1 cellular context compared by ENCODE assay signal in the genomic region with DNA sequence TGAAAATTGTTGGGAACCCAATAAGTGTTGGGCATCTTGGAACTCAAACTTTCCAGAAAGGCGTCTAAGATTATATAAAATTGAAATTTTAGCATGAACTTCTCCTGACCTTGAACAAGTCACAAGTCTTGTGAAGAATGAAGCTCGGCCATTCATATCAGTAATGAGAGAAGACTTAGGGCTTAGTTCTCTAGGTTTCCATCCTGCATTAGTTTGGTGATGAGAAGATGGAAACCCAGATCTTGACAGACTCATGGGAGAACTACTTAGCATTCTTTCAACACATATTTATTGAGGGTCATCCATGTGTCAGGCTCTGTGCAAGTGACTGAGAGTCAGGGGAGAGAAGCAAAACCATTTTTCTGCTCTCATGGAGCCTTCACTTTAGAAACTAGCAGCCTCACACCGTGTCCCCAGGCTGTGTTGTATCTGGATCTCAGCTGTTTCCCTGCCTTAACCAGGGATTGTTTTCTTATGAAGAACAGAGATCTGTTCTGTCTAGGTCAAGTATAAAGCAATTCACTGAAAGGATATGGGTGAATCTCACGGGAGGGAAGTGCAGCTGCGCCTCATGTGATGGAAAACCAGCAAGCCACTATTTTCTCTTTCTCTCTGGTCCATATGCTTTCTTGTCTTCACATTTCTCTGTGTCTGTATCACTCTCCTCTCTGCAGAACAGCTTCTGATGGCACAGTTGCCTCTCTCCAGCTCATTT.
TF ChIP-seq lines count a peak whose summit lies in the region.

No MANE protein-coding gene starts in this region.

TF ChIP-seq in IMR-90, 13 proteins besides CTCF, POLR2A, EP300 and RAD21:
- no peak for TF ChIP-seq NFE2L2 (IDR thresholded peaks at IDR 0.05; ENCODE audit: low read depth, low read length)
- TF ChIP-seq CEBPB (IDR thresholded peaks at IDR 0.05; ENCODE audit: low read depth, low read length), result no peak
- no peak for TF ChIP-seq BHLHE40 (IDR thresholded peaks at IDR 0.05; ENCODE audit: low read depth, low read length)
- TF ChIP-seq RFX5 (IDR thresholded peaks at IDR 0.05; ENCODE audit: low read depth, low read length), result no peak
- no peak for TF ChIP-seq MAZ (IDR thresholded peaks at IDR 0.05; ENCODE audit: borderline replicate concordance, low read depth, low read length)
- no peak for TF ChIP-seq SMC3 (IDR thresholded peaks at IDR 0.05; ENCODE audit: low read depth, low read length)
- no peak for TF ChIP-seq MAFK (IDR thresholded peaks at IDR 0.05; ENCODE audit: low read depth, low read length)
- no peak for TF ChIP-seq MXI1 (IDR thresholded peaks at IDR 0.05; ENCODE audit: borderline replicate concordance, low read depth, low read length)
- TF ChIP-seq, protein P1, sequence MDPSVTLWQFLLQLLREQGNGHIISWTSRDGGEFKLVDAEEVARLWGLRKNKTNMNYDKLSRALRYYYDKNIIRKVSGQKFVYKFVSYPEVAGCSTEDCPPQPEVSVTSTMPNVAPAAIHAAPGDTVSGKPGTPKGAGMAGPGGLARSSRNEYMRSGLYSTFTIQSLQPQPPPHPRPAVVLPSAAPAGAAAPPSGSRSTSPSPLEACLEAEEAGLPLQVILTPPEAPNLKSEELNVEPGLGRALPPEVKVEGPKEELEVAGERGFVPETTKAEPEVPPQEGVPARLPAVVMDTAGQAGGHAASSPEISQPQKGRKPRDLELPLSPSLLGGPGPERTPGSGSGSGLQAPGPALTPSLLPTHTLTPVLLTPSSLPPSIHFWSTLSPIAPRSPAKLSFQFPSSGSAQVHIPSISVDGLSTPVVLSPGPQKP (IDR thresholded peaks at IDR 0.05; ENCODE audit: borderline replicate concordance, low read depth, low read length), result no peak
- no peak for TF ChIP-seq CHD1 (IDR thresholded peaks at IDR 0.05; ENCODE audit: low read depth, low read length)
- no peak for TF ChIP-seq RCOR1 (IDR thresholded peaks at IDR 0.05; ENCODE audit: insufficient replicate concordance, low read length)
- no peak for TF ChIP-seq FOS (IDR thresholded peaks at IDR 0.05; ENCODE audit: low read depth, low read length)
- TF ChIP-seq, protein P2, sequence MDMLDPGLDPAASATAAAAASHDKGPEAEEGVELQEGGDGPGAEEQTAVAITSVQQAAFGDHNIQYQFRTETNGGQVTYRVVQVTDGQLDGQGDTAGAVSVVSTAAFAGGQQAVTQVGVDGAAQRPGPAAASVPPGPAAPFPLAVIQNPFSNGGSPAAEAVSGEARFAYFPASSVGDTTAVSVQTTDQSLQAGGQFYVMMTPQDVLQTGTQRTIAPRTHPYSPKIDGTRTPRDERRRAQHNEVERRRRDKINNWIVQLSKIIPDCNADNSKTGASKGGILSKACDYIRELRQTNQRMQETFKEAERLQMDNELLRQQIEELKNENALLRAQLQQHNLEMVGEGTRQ (IDR thresholded peaks at IDR 0.05; ENCODE audit: low read depth, low read length), result no peak
